ENCODE assay signal across 22 cellular contexts in the genomic region with DNA sequence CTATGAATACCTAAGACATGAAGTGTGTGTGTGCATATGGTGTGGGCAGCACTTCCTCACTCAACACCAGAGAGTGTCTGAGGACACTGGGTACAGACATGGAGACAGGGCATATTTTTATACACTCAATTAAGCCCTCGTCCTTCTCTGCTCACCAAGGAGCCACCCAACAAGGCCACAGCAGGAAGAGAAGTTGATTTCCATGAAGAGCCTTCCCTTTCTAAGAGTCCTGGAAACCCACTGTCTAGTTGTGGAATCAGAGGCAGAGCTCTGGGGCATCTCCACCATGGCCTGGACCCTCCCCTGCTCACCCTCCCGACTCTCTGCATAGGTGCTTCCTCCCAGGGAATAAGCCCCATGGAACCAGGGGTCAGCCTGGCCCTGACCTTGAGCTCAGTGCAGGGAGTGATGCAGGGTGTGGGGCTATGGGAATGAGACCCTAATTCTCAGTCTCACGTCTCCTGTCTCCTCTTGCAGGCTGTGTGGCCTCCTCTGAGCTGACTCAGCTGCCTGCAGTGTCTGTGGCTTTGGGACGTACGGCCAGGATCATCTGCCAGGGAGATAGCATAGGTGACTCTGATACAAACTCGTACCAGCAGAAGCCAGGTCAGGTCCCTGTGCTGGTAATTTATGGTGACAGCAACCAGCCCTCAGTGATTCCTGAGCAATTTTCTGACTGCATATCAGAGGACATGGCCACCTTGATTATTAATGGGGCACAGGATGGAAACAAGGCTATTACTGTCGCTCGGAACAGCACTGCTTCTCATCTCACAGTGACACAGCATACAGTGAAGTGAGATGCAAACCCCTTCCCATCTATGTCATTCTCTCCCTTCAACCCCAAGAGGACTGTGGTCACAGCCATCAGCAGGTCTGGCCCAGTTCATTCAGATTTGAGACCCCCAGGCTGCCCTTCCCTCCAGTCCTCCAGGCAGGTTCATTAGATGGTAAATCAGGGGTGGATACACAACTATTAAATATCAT. TPM values are rescaled to one million over a fixed set of nuclear protein-coding genes. Genes with fewer than 3 reads are reported as not detected.
DNase-seq lines count a peak whose midpoint lies in the region; ATAC-seq, FAIRE-seq and TF ChIP-seq lines count a peak whose summit lies in the region.
"Had no signal": no experiment of that assay in that cellular context is flagged by ENCODE, and none has a peak within 500 bp of the region (broad histone marks: within the 10 kb centered on the region; RNA-seq: fewer than 3 reads in every experiment).

No MANE protein-coding gene starts in this region.

- no peak for TF ChIP-seq POLR2A in K562 (conservative IDR thresholded peaks at IDR 0.05)
- no peak for TF ChIP-seq POLR2A in erythroblast (IDR thresholded peaks at IDR 0.05; ENCODE audit: low read length)

- intact Hi-C loops in K562 (cut with micrococcal nuclease) = no loop called here

- no TSS peak for BruUV-seq in K562 (replicated peaks; lab: Mats Ljungman, UMichigan)

- H3K4me2 ChIP-seq in K562 (ENCODE audit: insufficient read depth, low read length) (no peak overlapping the region), neuronal stem cell (ENCODE audit: insufficient read depth, low read length, poor library complexity, severe bottlenecking) (no peak overlapping the region)
- H3K4me2 ChIP-seq: A549 had no signal

- in situ Hi-C loops in K562 (cut with MboI) = no loop called here

- H3K79me1 ChIP-seq in neuronal stem cell (ENCODE audit: low read depth, low read length) = no peaks in the 10 kb centered on the region

- H3K4me1 ChIP-seq in K562 (replicated peaks in 1 of 2; ENCODE audit: control insufficient read depth in 2 of 2, insufficient read depth in 2 of 2, low read length in 2 of 2) = no peaks in the 10 kb centered on the region
- no peaks in the 10 kb centered on the region for H3K4me1 ChIP-seq in neuronal stem cell (ENCODE audit: control insufficient read depth in 2 of 2, insufficient read depth in 1 of 2, low read depth in 1 of 2, low read length in 2 of 2)
- H3K4me1 ChIP-seq: A549, BE2C, Caco-2 had no signal

- no peak overlapping the region for H2BK5ac ChIP-seq in neuronal stem cell (ENCODE audit: low read length)

- no peak overlapping the region for H3K4me3 ChIP-seq in K562
- no peak overlapping the region for H3K4me3 ChIP-seq in neuronal stem cell (ENCODE audit: low read length in 2 of 2)
- H3K4me3 ChIP-seq: A549 had no signal

- ATAC-seq in K562 = no peak
- no peak for ATAC-seq in GM21515 (IDR thresholded peaks at IDR 0.05; ENCODE audit: unreplicated experiment)
- ATAC-seq: A549, Right ventricle myocardium inferior had no signal

- peaks cover 39% of the 10 kb centered on the region for H4K20me1 ChIP-seq in K562 (replicated peaks; ENCODE audit: control insufficient read depth, insufficient read depth, low read length)

- no peaks in the 10 kb centered on the region for H3K9me3 ChIP-seq in K562 (replicated peaks; ENCODE audit: control insufficient read depth, insufficient read depth, low read depth, low read length)
- no peaks in the 10 kb centered on the region for H3K9me3 ChIP-seq in neuronal stem cell (replicated peaks in 1 of 2; ENCODE audit: control insufficient read depth in 2 of 2, insufficient read depth in 1 of 2, low read depth in 1 of 2, low read length in 2 of 2)
- H3K9me3 ChIP-seq: A549, BE2C, Caco-2 had no signal

- H3K23ac ChIP-seq in neuronal stem cell (ENCODE audit: low read depth, low read length, poor library complexity) = peak overlapping the region; percentile 69

- CTCF ChIA-PET in K562 (lab: Yijun Ruan, JAX; ENCODE audit: low intra/inter-chr PET ratio) = interaction anchor here (0.6 to 3.3 kb wide), 4 partner anchors 15 to 64 kb away, joined by 3 to 19 read pairs (median 4); no protein-coding TSS in a partner anchor

- TF ChIP-seq RAD21 in K562 (CRISPR knock-in tag; conservative IDR thresholded peaks at IDR 0.05 in 1 of 2, IDR thresholded peaks at IDR 0.05 in 1 of 2) = no peak

- POLR2A ChIA-PET in K562 (lab: Yijun Ruan, JAX) = interaction anchor here (0.6 to 4.3 kb wide), 11 partner anchors 8 to 318 kb away, joined by 3 to 35 read pairs (median 4); no protein-coding TSS in a partner anchor

- H2BK15ac ChIP-seq in neuronal stem cell (ENCODE audit: low read length) = no peak overlapping the region

- no peak overlapping the region for H4K8ac ChIP-seq in neuronal stem cell (ENCODE audit: low read depth, low read length)

- no peak overlapping the region for H2BK120ac ChIP-seq in neuronal stem cell (ENCODE audit: low read depth, low read length)

- FAIRE-seq in K562 (lab: Jason Lieb, UNC) = no peak
- FAIRE-seq: A549 had no signal

- peaks cover 4% of the 10 kb centered on the region for H3K9me1 ChIP-seq in K562 (ENCODE audit: control insufficient read depth, insufficient read depth, low read length)

- no peak for TF ChIP-seq EP300 in K562 (IDR thresholded peaks at IDR 0.05; ENCODE audit: low read length)

- TF ChIP-seq CTCF in K562 (IDR thresholded peaks at IDR 0.05 in 2 of 3, conservative IDR thresholded peaks at IDR 0.05 in 1 of 3; ENCODE audit: insufficient read depth in 2 of 3, low read depth in 1 of 3, low read length in 3 of 3) = no peak

- H3K18ac ChIP-seq in neuronal stem cell (ENCODE audit: low read length) = no peak overlapping the region

- no peaks in the 10 kb centered on the region for H3K79me2 ChIP-seq in K562 (ENCODE audit: control insufficient read depth, insufficient read depth, low read length)

- peaks cover 0 to 31% of the 10 kb centered on the region in 2 experiments; a peak in 3 of 5 replicates for H3K27me3 ChIP-seq in K562 (ENCODE audit: control insufficient read depth in 2 of 2, insufficient read depth in 2 of 2, low read length in 2 of 2)
- H3K27me3 ChIP-seq in neuronal stem cell (ENCODE audit: control insufficient read depth in 3 of 3, insufficient read depth in 3 of 3, low read depth in 1 of 3, low read length in 3 of 3) = peaks cover 0 to 2% (median 2%) of the 10 kb centered on the region in 3 experiments

- peak; percentile 31 for DNase-seq in activated effector memory CD4-positive, alpha-beta T cell treated with anti-CD3 and anti-CD28 coated beads, Interleukin-2, amount 50 U/mL, for 16 hours
- no peak for DNase-seq in activated effector memory CD4-positive, alpha-beta T cell treated with Interleukin-2 at 50 U/mL for 16 hours
- DNase-seq in K562 (ENCODE audit: extremely low read depth in 1 of 4, low spot score in 3 of 4) (peak in 2 of 4 experiments; percentile 51 to 53), neuronal stem cell (ENCODE audit: low spot score) (no peak), erythroblast (lab: John Stamatoyannopoulos, UW) (no peak), SIG-M5 treated with dmso at 0.1 percent for 504 hours (lab: John Stamatoyannopoulos, UW; ENCODE audit: unreplicated experiment) (no peak)
- DNase-seq: BE2C; Caco-2; CD4-positive, alpha-beta T cell; DMS 273 treated with DMSO at 0.1 percent for 48 hours; DMS79 treated with DMSO at 0.1 percent for 48 hours; GOT3; MM.1S; NCI-H1048; NCI-H1417 treated with DMSO at 0.1 percent for 48 hours; NCI-H187; NCI-H446 treated with DMSO at 0.1 percent for 48 hours; NCI-H526 treated with DMSO at 0.1 percent for 48 hours had no signal

- H3K14ac ChIP-seq in neuronal stem cell (ENCODE audit: low read length) = no peak overlapping the region

- H3K9ac ChIP-seq in K562 (ENCODE audit: insufficient read depth in 1 of 2, low read depth in 2 of 2, low read length in 2 of 2) (peak overlapping the region in 1 of 2 experiments; percentile 13; a peak in 1 of 4 replicates), neuronal stem cell (ENCODE audit: low read depth, low read length, poor library complexity) (no peak overlapping the region)

- H3K27ac ChIP-seq in K562 (ENCODE audit: extremely low read depth, low read depth, low read length) (no peak overlapping the region), neuronal stem cell (replicated peaks; ENCODE audit: low read length) (no peak overlapping the region)
- H3K27ac ChIP-seq: A549 had no signal

- no peak overlapping the region for H2AK5ac ChIP-seq in neuronal stem cell (ENCODE audit: low read depth, low read length)

- H2AFZ ChIP-seq in K562 (ENCODE audit: low read depth, low read length) (no peak overlapping the region), neuronal stem cell (ENCODE audit: low read length) (no peak overlapping the region)

- no peaks in the 10 kb centered on the region for H3K36me3 ChIP-seq in K562 (ENCODE audit: control insufficient read depth, insufficient read depth, low read length)
- no peaks in the 10 kb centered on the region for H3K36me3 ChIP-seq in neuronal stem cell (replicated peaks in 1 of 2; ENCODE audit: control insufficient read depth in 2 of 2, insufficient read depth in 2 of 2, low read length in 2 of 2)
- H3K36me3 ChIP-seq: BE2C had no signal

- no peak overlapping the region for H2BK12ac ChIP-seq in neuronal stem cell (ENCODE audit: low read length)

- no peak overlapping the region for H3K4ac ChIP-seq in neuronal stem cell (ENCODE audit: low read length)

- WGBS in K562 (ENCODE audit: insufficient coverage, low coverage, missing lambda C conversion rate) = under 1% methylated on average over 8 of the region's 8 CpGs
- no CpG with 5 or more reads among the region's 8 CpGs for WGBS in neuronal stem cell (ENCODE audit: extremely low coverage in 2 of 2, insufficient read length in 2 of 2, insufficient replicate concordance in 1 of 2), 2 donors

- peak overlapping the region; percentile 32 for H4K91ac ChIP-seq in neuronal stem cell (ENCODE audit: low read depth, low read length, poor library complexity)

RNA-seq across cellular contexts. Expression of a gene that starts 14.6 kb away (rescaled TPM):
- not detected in 2 replicates for total RNA-seq in K562 (2011; cell fraction: chromatin; rRNA removed; ENCODE audit: low replicate concordance)
- not detected in 2 replicates for total RNA-seq in K562 (2011; cell fraction: nucleolus; rRNA removed)
- not detected in 2 replicates for total RNA-seq in K562 (2011; cell fraction: nucleoplasm; rRNA removed)
- total RNA-seq in K562 (2014; rRNA removed) (not detected in 2 replicates), K562 (2014; rRNA removed; fragmentation: Illumina TruSeq; extraction: Trizol) (not detected in 2 replicates), K562 (2015; rRNA removed; fragmentation: Illumina TruSeq; extraction: Trizol) (not detected in 2 replicates), K562 (2021) (not detected in 2 replicates)
- polyA plus RNA-seq in K562 (2011; rRNA removed) (not detected in 2 replicates), K562 (2014; fragmentation: Illumina TruSeq; extraction: Trizol) (not detected in 2 replicates), K562 (2014; fragmentation: Nextera tagmentation; extraction: Ambion mirVana) (not detected), K562 (2014; rRNA removed) (not detected in 2 replicates)
- polyA plus RNA-seq in K562 (2011; cell fraction: cytosol; rRNA removed) = not detected in 2 replicates
- polyA plus RNA-seq in K562 (2011; cell fraction: nucleus; rRNA removed) = not detected in 2 replicates
- polyA plus RNA-seq in K562 (2012) = not detected in 2 replicates
- not detected in 2 replicates for polyA minus RNA-seq in K562 (2011; rRNA and poly(A)+ RNA removed)
- polyA minus RNA-seq in K562 (2011; cell fraction: cytosol; rRNA and poly(A)+ RNA removed) = not detected in 2 replicates
- polyA minus RNA-seq in K562 (2011; cell fraction: nucleus; rRNA and poly(A)+ RNA removed) = not detected in 2 replicates
- polyA plus RNA-seq in neuronal stem cell (2013, experiment 1 of 2) = not detected
- not detected for polyA plus RNA-seq in neuronal stem cell (2013, experiment 2 of 2)
- total RNA-seq: Caco-2; CD4-positive, alpha-beta T cell; Right ventricle myocardium inferior; SK-MEL-5 had no signal
- polyA plus RNA-seq: A549 had no signal
